In the genomic region with DNA sequence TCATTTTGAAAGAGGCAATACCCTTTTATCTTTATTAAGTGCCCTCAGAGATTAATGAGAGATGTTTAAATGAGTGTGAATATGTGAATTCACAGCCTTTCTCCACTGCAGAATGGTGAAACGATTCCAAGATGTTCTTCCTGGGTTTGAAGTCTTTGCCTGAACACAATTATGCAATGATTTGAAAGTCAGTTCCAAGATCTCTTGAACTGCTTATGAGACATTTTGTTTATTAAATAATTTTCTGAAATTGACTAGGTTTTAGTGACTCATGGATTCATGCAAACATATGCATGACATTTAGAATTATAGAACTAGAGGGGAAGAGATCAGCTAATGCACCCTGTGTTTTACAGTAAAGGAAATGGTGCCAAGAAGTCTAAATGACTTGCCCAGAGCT, we compare ENCODE assay signal across 18 cellular contexts.
DNase-seq lines count a peak whose midpoint lies in the region; ATAC-seq and TF ChIP-seq lines count a peak whose summit lies in the region.
"Had no signal": no experiment of that assay in that cellular context is flagged by ENCODE, and none has a peak within 500 bp of the region (broad histone marks: within the 10 kb centered on the region; RNA-seq: fewer than 3 reads in every experiment).

No MANE protein-coding gene starts in this region.

- H3K27ac ChIP-seq in foreskin keratinocyte: peak overlapping the region; percentile 35
- H3K27ac ChIP-seq: spleen had no signal

- DNase-seq in GM03348 (ENCODE audit: low spot score): peak; percentile 35
- peak; percentile 28 for DNase-seq in astrocyte of the spinal cord (ENCODE audit: low read depth, low spot score)
- DNase-seq in foreskin keratinocyte: peak in 1 of 2 donors; percentile 22
- DNase-seq in skeletal muscle cell (ENCODE audit: low read depth): peak; percentile 50
- DNase-seq in SK-N-DZ (ENCODE audit: low spot score): no peak
- DNase-seq: activated CD4-positive, alpha-beta T cell treated with anti-CD3 and anti-CD28 coated beads, Interleukin-2, amount 10 ng/mL, durations not matched to agents 24 days and 14 days; activated naive CD8-positive, alpha-beta T cell treated with anti-CD3 and anti-CD28 coated beads, Interleukin-2, amount 50 U/mL, for 24 hours; activated T-cell treated with anti-CD3 and anti-CD28 coated beads, Interleukin-2, amount 50 U/mL, for 4 hours; cortex of kidney; immature natural killer cell; MG63; midbrain; NCI-H187 treated with DMSO at 0.1 percent for 48 hours; NCI-H774; spleen had no signal

- no peaks in the 10 kb centered on the region for H3K27me3 ChIP-seq in foreskin keratinocyte
- H3K27me3 ChIP-seq: MG63, spleen had no signal

- TF ChIP-seq CTCF in astrocyte of the spinal cord (IDR thresholded peaks at IDR 0.05; ENCODE audit: low read depth, low read length) (no peak), foreskin keratinocyte (conservative IDR thresholded peaks at IDR 0.05) (no peak)

- ATAC-seq in foreskin keratinocyte (no peak), HG03460 (IDR thresholded peaks at IDR 0.05; ENCODE audit: unreplicated experiment) (no peak), GM21576 (IDR thresholded peaks at IDR 0.05; ENCODE audit: unreplicated experiment) (no peak), GM18519 (IDR thresholded peaks at IDR 0.05; ENCODE audit: low FRiP score, unreplicated experiment) (no peak)
- ATAC-seq: activated naive CD8-positive, alpha-beta T cell treated with anti-CD3 and anti-CD28 coated beads, Interleukin-2, amount 50 U/mL, for 24 hours; activated T-cell treated with anti-CD3 and anti-CD28 coated beads, Interleukin-2, amount 50 U/mL, for 4 hours had no signal

- peaks cover 41% of the 10 kb centered on the region for H3K4me1 ChIP-seq in foreskin keratinocyte

- in situ Hi-C loops in astrocyte of the spinal cord (cut with HindIII; ENCODE audit: low sequenced_read_pairs): no loop called here

- H3K4me3 ChIP-seq in astrocyte of the spinal cord (ENCODE audit: low read depth, low read length) (no peak overlapping the region), skeletal muscle cell (ENCODE audit: low read depth, low read length) (no peak overlapping the region)
- H3K4me3 ChIP-seq: MG63, spleen had no signal
